In the genomic region with DNA sequence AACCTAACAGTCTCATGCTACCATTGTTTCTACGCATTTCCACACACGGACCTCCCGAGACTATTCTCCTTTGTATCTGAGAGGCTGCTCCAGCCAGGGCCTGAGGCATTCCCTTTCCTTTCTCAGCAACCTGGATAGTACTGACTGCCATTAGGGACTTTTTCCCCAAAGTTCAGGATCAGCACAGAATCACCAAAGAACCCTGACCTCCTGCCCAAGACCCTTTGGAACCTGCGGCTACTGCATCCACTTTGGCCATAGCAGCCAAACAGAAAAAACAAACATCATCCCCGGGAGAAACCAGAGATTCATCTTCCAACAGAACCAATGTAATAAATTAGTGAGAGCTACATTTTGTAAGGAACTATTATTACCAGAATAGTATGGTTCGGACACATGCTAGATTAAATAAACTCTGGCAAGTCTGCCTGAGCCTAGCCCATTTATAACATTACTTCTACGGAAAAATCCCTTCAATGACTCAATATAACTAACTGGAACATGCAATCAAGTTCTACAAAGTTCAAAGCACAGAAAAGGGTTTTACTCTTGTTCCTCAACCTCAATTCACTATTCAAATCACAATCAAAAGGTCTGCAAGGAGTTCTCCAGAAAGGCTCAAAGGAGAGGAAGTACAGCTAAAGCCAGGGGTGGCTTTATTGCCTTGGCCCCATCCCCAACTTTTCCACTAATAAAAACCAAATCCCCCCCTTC, we compare ENCODE assay signal across 8 cellular contexts. TPM values are rescaled to one million over a fixed set of nuclear protein-coding genes. Genes with fewer than 3 reads are reported as not detected.
DNase-seq lines count a peak whose midpoint lies in the region; ATAC-seq and TF ChIP-seq lines count a peak whose summit lies in the region.

No MANE protein-coding gene starts in this region.

- H3K9me2 ChIP-seq in hepatocyte (replicated peaks; ENCODE audit: insufficient read depth): no peaks in the 10 kb centered on the region

- no peak overlapping the region for H2AFZ ChIP-seq in hepatocyte

- CTCF ChIA-PET in Caco-2 (lab: Charles Lee): no interaction called here

- H3K79me2 ChIP-seq in hepatocyte: peaks cover 80% of the 10 kb centered on the region

- intact Hi-C loops in Caco-2 (cut with micrococcal nuclease; ENCODE audit: unreplicated experiment): no loop called here

- H3K4me3 ChIP-seq in GM12864 (ENCODE audit: low read depth, low read length) (peak overlapping the region; percentile 17; the same call in 1 of the 2 replicates), hepatocyte (no peak overlapping the region), Caco-2 (ENCODE audit: low read depth, low read length) (no peak overlapping the region)

- no peak for ATAC-seq in T-helper 17 cell
- ATAC-seq in stimulated activated effector memory CD8-positive, alpha-beta T cell treated with anti-CD3 and anti-CD28 coated beads, Interleukin-12 subunit alpha, Interleukin-12 subunit beta, amount 100 ng/mL, for 72 hours: peak; percentile 23
- no peak for ATAC-seq in GM19397 (IDR thresholded peaks at IDR 0.05; ENCODE audit: unreplicated experiment)

- no peaks in the 10 kb centered on the region for H3K36me3 Mint-ChIP-seq in T-helper 17 cell (ENCODE audit: low read depth)
- H3K36me3 Mint-ChIP-seq in stimulated activated effector memory CD8-positive, alpha-beta T cell treated with anti-CD3 and anti-CD28 coated beads, Interleukin-12 subunit alpha, Interleukin-12 subunit beta, amount 100 ng/mL, for 72 hours: peaks cover 77% of the 10 kb centered on the region
- peaks cover 13% of the 10 kb centered on the region for H3K36me3 Mint-ChIP-seq in Caco-2 (ENCODE audit: insufficient read depth, unreplicated experiment)

- WGBS in hepatocyte (ENCODE audit: low lambda C conversion rate, missing lambda C conversion rate): 82% methylated on average over 7 of the region's 7 CpGs

- H3K27ac Mint-ChIP-seq in T-helper 17 cell (peak overlapping the region; percentile 99), Caco-2 (ENCODE audit: unreplicated experiment) (no peak overlapping the region)
- peak overlapping the region; percentile 87 for H3K27ac Mint-ChIP-seq in stimulated activated effector memory CD8-positive, alpha-beta T cell treated with anti-CD3 and anti-CD28 coated beads, Interleukin-12 subunit alpha, Interleukin-12 subunit beta, amount 100 ng/mL, for 72 hours

- TF ChIP-seq CTCF in GM12864 (IDR thresholded peaks at IDR 0.05; ENCODE audit: low read depth, low read length, missing control alignments): no peak
- no peak for TF ChIP-seq CTCF in hepatocyte (IDR thresholded peaks at IDR 0.05; ENCODE audit: poor library complexity)
- TF ChIP-seq CTCF in Caco-2 (IDR thresholded peaks at IDR 0.05; ENCODE audit: insufficient read depth in 1 of 2, low read depth in 1 of 2, low read length in 1 of 2, severe bottlenecking in 1 of 2, unreplicated experiment in 1 of 2): no peak

- no peaks in the 10 kb centered on the region for H3K27me3 ChIP-seq in hepatocyte
- H3K27me3 ChIP-seq in Caco-2 (replicated peaks; ENCODE audit: control insufficient read depth, insufficient read depth, low read length): no peaks in the 10 kb centered on the region

- H4K20me1 ChIP-seq in hepatocyte (ENCODE audit: insufficient read depth, poor library complexity, severe bottlenecking): peaks cover 13% of the 10 kb centered on the region

- no peaks in the 10 kb centered on the region for H3K36me3 ChIP-seq in hepatocyte (replicated peaks; ENCODE audit: insufficient read depth, low read depth)
- H3K36me3 ChIP-seq in Caco-2 (ENCODE audit: control insufficient read depth, insufficient read depth, low read length): no peaks in the 10 kb centered on the region

- BruUV-seq in Caco-2 (replicated peaks; lab: Mats Ljungman, UMichigan): no TSS peak

- H3K4me1 Mint-ChIP-seq in T-helper 17 cell: peaks cover 59% of the 10 kb centered on the region
- peaks cover 67% of the 10 kb centered on the region for H3K4me1 Mint-ChIP-seq in stimulated activated effector memory CD8-positive, alpha-beta T cell treated with anti-CD3 and anti-CD28 coated beads, Interleukin-12 subunit alpha, Interleukin-12 subunit beta, amount 100 ng/mL, for 72 hours
- H3K4me1 Mint-ChIP-seq in Caco-2 (ENCODE audit: low read depth, unreplicated experiment): no peaks in the 10 kb centered on the region

- H3K9me3 ChIP-seq in T-helper 17 cell (ENCODE audit: control insufficient read depth, low read length, poor library complexity, severe bottlenecking) (no peaks in the 10 kb centered on the region), hepatocyte (ENCODE audit: low read depth) (no peaks in the 10 kb centered on the region), Caco-2 (no peaks in the 10 kb centered on the region)

- peak overlapping the region; percentile 31 for H3K27ac ChIP-seq in hepatocyte

- POLR2A ChIA-PET in Caco-2 (lab: Charles Lee): no interaction called here

- DNase-seq in GM12864 (ENCODE audit: low read depth): no peak
- no peak for DNase-seq in T-helper 17 cell
- DNase-seq in hepatocyte (ENCODE audit: low spot score): no peak
- DNase-seq in stimulated activated effector memory CD8-positive, alpha-beta T cell treated with anti-CD3 and anti-CD28 coated beads, Interleukin-12 subunit alpha, Interleukin-12 subunit beta, amount 100 ng/mL, for 72 hours (ENCODE audit: low spot score in 2 of 2): no peak
- DNase-seq in Caco-2: no peak
- DNase-seq in OCI-M2 (lab: John Stamatoyannopoulos, UW; ENCODE audit: unreplicated experiment): no peak
- no peak for DNase-seq in SK-N-DZ (ENCODE audit: low spot score)

- H3K9me3 Mint-ChIP-seq in stimulated activated effector memory CD8-positive, alpha-beta T cell treated with anti-CD3 and anti-CD28 coated beads, Interleukin-12 subunit alpha, Interleukin-12 subunit beta, amount 100 ng/mL, for 72 hours: no peaks in the 10 kb centered on the region
- H3K9me3 Mint-ChIP-seq in Caco-2 (ENCODE audit: unreplicated experiment): no peaks in the 10 kb centered on the region

- H3K4me3 Mint-ChIP-seq in T-helper 17 cell (peak overlapping the region; percentile 82), Caco-2 (ENCODE audit: unreplicated experiment) (no peak overlapping the region)
- H3K4me3 Mint-ChIP-seq in stimulated activated effector memory CD8-positive, alpha-beta T cell treated with anti-CD3 and anti-CD28 coated beads, Interleukin-12 subunit alpha, Interleukin-12 subunit beta, amount 100 ng/mL, for 72 hours: peak overlapping the region; percentile 76

- no peaks in the 10 kb centered on the region for H3K27me3 Mint-ChIP-seq in T-helper 17 cell
- H3K27me3 Mint-ChIP-seq in Caco-2 (ENCODE audit: insufficient read depth, unreplicated experiment): no peaks in the 10 kb centered on the region

- H3K4me2 ChIP-seq in hepatocyte: no peak overlapping the region

- peaks cover 21% of the 10 kb centered on the region for H3K4me1 ChIP-seq in hepatocyte (ENCODE audit: insufficient read depth)
- peaks cover 4% of the 10 kb centered on the region; the same call in 1 of the 2 replicates for H3K4me1 ChIP-seq in Caco-2

RNA-seq across cellular contexts. Expression of a gene that starts 51.8 kb away (rescaled TPM):
- 10 to 100 TPM; 75.8 to 84.8 TPM for total RNA-seq in T-helper 17 cell
- total RNA-seq in hepatocyte: 62.1 and 71.2 TPM in 2 replicates
- 28.2 and 29.1 TPM in 2 replicates for polyA plus RNA-seq in hepatocyte
- total RNA-seq in Caco-2 (2022): 25.3 and 26.2 TPM in 2 replicates
- 12.1 and 16.6 TPM in 2 replicates for polyA plus RNA-seq in SK-N-DZ (2014; cell fraction: cytosol; rRNA removed)
- 15.4 and 16.2 TPM in 2 replicates for polyA plus RNA-seq in SK-N-DZ (2014; cell fraction: nucleus; rRNA removed)
